In genomic region chr20:5078399-5078958, GRCh38 we compare ENCODE assay signal across 8 cellular contexts. TPM values are rescaled to one million over a fixed set of nuclear protein-coding genes. Genes with fewer than 3 reads are reported as not detected.
A peak's percentile ranks its signal among the peaks of the same experiment; 100 is the strongest.
DNase-seq lines count a peak whose midpoint lies in the region; ATAC-seq and TF ChIP-seq lines count a peak whose summit lies in the region.

No MANE protein-coding gene starts in this region.

- H3K4me3 Mint-ChIP-seq in activated naive CD8-positive, alpha-beta T cell treated with anti-CD3 and anti-CD28 coated beads for 36 hours, result peak overlapping the region; percentile 64

- H2AFZ ChIP-seq in SU-DHL-6 (ENCODE audit: low read depth, low read length, severe bottlenecking), result peak overlapping the region; percentile 79

- H3K4me3 ChIP-seq in SU-DHL-6 (ENCODE audit: insufficient read depth, low read length, poor library complexity, severe bottlenecking), result peak overlapping the region; percentile 33

- H3K9ac ChIP-seq in SU-DHL-6 (ENCODE audit: low read length), result peak overlapping the region; percentile 37

- peak; percentile 94 for ATAC-seq in HG03196 (IDR thresholded peaks at IDR 0.05; ENCODE audit: unreplicated experiment)

- no peaks in the 10 kb centered on the region for H3K9me2 ChIP-seq in SU-DHL-6 (replicated peaks; ENCODE audit: insufficient read depth, low read length)

- no peaks in the 10 kb centered on the region for H3K79me2 ChIP-seq in SU-DHL-6 (ENCODE audit: insufficient read depth, low read length)

- no peaks in the 10 kb centered on the region for H3K27me3 ChIP-seq in SU-DHL-6 (ENCODE audit: low read length)

- H3K27ac Mint-ChIP-seq in activated naive CD8-positive, alpha-beta T cell treated with anti-CD3 and anti-CD28 coated beads for 36 hours, result peak overlapping the region; percentile 94

- peak overlapping the region; percentile 18 for H3K27ac ChIP-seq in SU-DHL-6 (ENCODE audit: low read depth, low read length)

- H3K36me3 ChIP-seq in SU-DHL-6 (ENCODE audit: low read length), result no peaks in the 10 kb centered on the region

- H3K36me3 Mint-ChIP-seq in activated naive CD8-positive, alpha-beta T cell treated with anti-CD3 and anti-CD28 coated beads for 36 hours, result no peaks in the 10 kb centered on the region

- H3F3A ChIP-seq in SU-DHL-6 (ENCODE audit: insufficient read depth), result peaks cover 7% of the 10 kb centered on the region; the same call in 1 of the 2 replicates

- peak overlapping the region; percentile 64 for H3K4me2 ChIP-seq in SU-DHL-6 (ENCODE audit: low read depth, low read length, poor library complexity, severe bottlenecking)

- H4K20me1 ChIP-seq in SU-DHL-6 (ENCODE audit: low read depth, low read length), result no peaks in the 10 kb centered on the region

- TF ChIP-seq CTCF in SU-DHL-6 (IDR thresholded peaks at IDR 0.05; ENCODE audit: insufficient read depth, low read length, poor library complexity, severe bottlenecking), result no peak

- peak; percentile 64 for DNase-seq in NK-92 treated with Interleukin-12 subunit alpha and Interleukin-12 subunit beta, amount 100 ng/mL, for 24 hours (lab: John Stamatoyannopoulos, UW)
- DNase-seq in NK-92 (lab: John Stamatoyannopoulos, UW; ENCODE audit: unreplicated experiment) (no peak), left kidney (ENCODE audit: low read depth, low spot score) (peak; percentile 14), SHP77 treated with DMSO at 0.1 percent for 48 hours (lab: John Stamatoyannopoulos, UW) (no peak)
- peak; percentile 81 for DNase-seq in activated naive CD8-positive, alpha-beta T cell treated with anti-CD3 and anti-CD28 coated beads for 36 hours
- DNase-seq in stimulated activated CD8-positive, alpha-beta memory T cell treated with anti-CD3 and anti-CD28 coated beads, Interleukin-15, amount 100 ng/mL, for 4 hours (ENCODE audit: low read depth in 2 of 2), result peak; percentile 36 to 70

- H3K9me3 Mint-ChIP-seq in activated naive CD8-positive, alpha-beta T cell treated with anti-CD3 and anti-CD28 coated beads for 36 hours, result no peaks in the 10 kb centered on the region

- no peaks in the 10 kb centered on the region for H3K9me3 ChIP-seq in SU-DHL-6 (ENCODE audit: insufficient read depth, low read length)

- H3K4me1 Mint-ChIP-seq in activated naive CD8-positive, alpha-beta T cell treated with anti-CD3 and anti-CD28 coated beads for 36 hours, result peaks cover 42% of the 10 kb centered on the region

- H3K27me3 Mint-ChIP-seq in activated naive CD8-positive, alpha-beta T cell treated with anti-CD3 and anti-CD28 coated beads for 36 hours, result no peaks in the 10 kb centered on the region

RNA-seq across cellular contexts. Expression of gene TMEM230, which starts 34.4 kb away (rescaled TPM):
- 10 to 100 TPM; 79.4 to 79.7 TPM for total RNA-seq in activated naive CD8-positive, alpha-beta T cell treated with anti-CD3 and anti-CD28 coated beads for 36 hours

RNA-seq across cellular contexts. Expression of gene PCNA, which starts 41.3 kb away (rescaled TPM):
- total RNA-seq in activated naive CD8-positive, alpha-beta T cell treated with anti-CD3 and anti-CD28 coated beads for 36 hours, result 100 to 1,000 TPM; 708 to 723 TPM

RNA-seq across cellular contexts. Expression of gene CDS2, which starts 48.3 kb away (rescaled TPM):
- 10 to 100 TPM; 37.5 to 41.9 TPM for total RNA-seq in activated naive CD8-positive, alpha-beta T cell treated with anti-CD3 and anti-CD28 coated beads for 36 hours

Comparison
In these comparisons a context has a peak if more than half of its experiments do, and no peak if none do; other contexts are left out.
1. DNase-seq: peak in NK-92 treated with Interleukin-12 subunit alpha and Interleukin-12 subunit beta, amount 100 ng/mL, for 24 hours (single experiment), activated naive CD8-positive, alpha-beta T cell treated with anti-CD3 and anti-CD28 coated beads for 36 hours (single experiment), left kidney (single experiment) and stimulated activated CD8-positive, alpha-beta memory T cell treated with anti-CD3 and anti-CD28 coated beads, Interleukin-15, amount 100 ng/mL, for 4 hours (2 of 2); none in NK-92 (single experiment) and SHP77 treated with DMSO at 0.1 percent for 48 hours (single experiment).